In the genomic region with DNA sequence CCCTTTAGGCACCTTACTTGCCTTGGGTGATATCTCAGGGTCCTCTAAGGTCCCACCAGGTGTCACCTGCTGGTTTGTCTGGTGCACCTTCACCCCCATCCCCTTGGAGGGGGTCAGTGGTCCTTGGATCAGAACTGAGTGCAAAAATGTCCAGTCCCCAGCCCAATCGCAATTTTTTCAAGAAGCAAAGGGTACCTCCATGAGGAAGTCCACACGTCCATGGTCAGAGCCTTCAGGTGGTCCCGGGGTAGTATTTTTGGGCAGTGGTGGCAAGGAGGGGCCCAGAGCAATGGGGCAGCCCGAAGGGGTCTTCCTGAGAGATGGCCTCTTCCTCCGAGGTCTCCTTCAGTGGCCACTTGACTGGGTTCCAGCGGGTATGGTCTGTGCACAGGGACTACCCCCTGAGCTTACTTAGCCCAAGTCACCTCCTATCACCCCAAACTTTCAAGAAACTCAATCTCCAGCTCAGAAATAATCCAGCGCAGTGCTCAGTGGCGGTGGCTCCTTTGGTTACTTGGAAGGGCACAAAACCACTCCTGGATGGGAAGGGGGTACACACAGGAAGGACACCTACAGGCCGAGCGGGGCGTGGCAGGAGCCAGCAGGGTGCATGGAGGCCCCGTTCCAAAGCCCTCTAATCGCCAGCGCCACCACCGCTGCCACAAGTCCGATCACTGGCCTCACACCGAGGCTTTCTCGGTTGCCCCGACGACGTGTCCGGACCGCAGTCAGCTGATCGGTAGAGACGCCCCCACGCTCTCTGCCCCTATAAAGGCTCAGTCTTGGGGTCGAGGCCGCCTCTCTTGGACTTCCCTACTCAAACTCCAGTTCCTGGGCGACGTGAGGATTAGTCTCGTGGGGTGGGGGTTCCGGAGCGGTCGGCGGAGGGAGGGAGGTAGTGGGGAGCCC, we compare ENCODE assay signal across 8 cellular contexts. TPM values are rescaled to one million over a fixed set of nuclear protein-coding genes. Genes with fewer than 3 reads are reported as not detected.
A peak's percentile ranks its signal among the peaks of the same experiment; 100 is the strongest.
DNase-seq lines count a peak whose midpoint lies in the region; ATAC-seq lines count a peak whose summit lies in the region.

No MANE protein-coding gene starts in this region.

- peak overlapping the region; percentile 67 for H3K4me3 ChIP-seq in HUES64 (ENCODE audit: low read length)

- no peak overlapping the region for H3K27ac ChIP-seq in HUES64 (ENCODE audit: low read depth, low read length)
- peak overlapping the region; percentile 82 for H3K27ac ChIP-seq in caudate nucleus (ENCODE audit: low read depth, low read length)
- peak overlapping the region; percentile 81 for H3K27ac ChIP-seq in layer of hippocampus (ENCODE audit: low read depth, low read length)

- 22% methylated on average over 35 of the region's 35 CpGs for WGBS in HUES64

- ATAC-seq in GM18498 (IDR thresholded peaks at IDR 0.05; ENCODE audit: unreplicated experiment) = no peak

- H3K36me3 ChIP-seq in HUES64 (ENCODE audit: insufficient read depth, low read length) = no peaks in the 10 kb centered on the region

- DNase-seq in DMS53 (lab: John Stamatoyannopoulos, UW) (peak; percentile 88), T-helper 22 cell (ENCODE audit: low read depth) (peak; percentile 38), caudate nucleus (lab: John Stamatoyannopoulos, UW) (peak in 52 of 61 donors; percentile 8 to 85 (median 56)), NCI-H2227 (lab: John Stamatoyannopoulos, UW; ENCODE audit: unreplicated experiment) (no peak)
- DNase-seq in stimulated activated CD8-positive, alpha-beta memory T cell treated with anti-CD3 and anti-CD28 coated beads, Interleukin-15, amount 100 ng/mL, for 48 hours (ENCODE audit: low read depth in 2 of 2) = peak; percentile 39 to 45

- peak overlapping the region; percentile 67; the same call in 1 of the 2 replicates for H3K9ac ChIP-seq in HUES64 (ENCODE audit: low read depth, low read length)

- H3K4me1 ChIP-seq in HUES64 (ENCODE audit: insufficient read depth, low read length) = peaks cover 24% of the 10 kb centered on the region

- peaks cover 20% of the 10 kb centered on the region for H3K27me3 ChIP-seq in HUES64 (ENCODE audit: insufficient read depth, low read length)
- no peaks in the 10 kb centered on the region for H3K27me3 ChIP-seq in layer of hippocampus (ENCODE audit: control insufficient read depth, insufficient read depth, low read length)

- no peaks in the 10 kb centered on the region for H3K9me3 ChIP-seq in HUES64 (ENCODE audit: insufficient read depth, low read depth, low read length)

RNA-seq across cellular contexts. Expression of a gene that starts 4.5 kb away (rescaled TPM):
- 0.95 TPM for polyA plus RNA-seq in HUES64 (2013, experiment 1 of 2)
- 0.89 TPM for polyA plus RNA-seq in HUES64 (2013, experiment 2 of 2)

RNA-seq across cellular contexts. Expression of a gene that starts 16.7 kb away (rescaled TPM):
- polyA plus RNA-seq in HUES64 (2013, experiment 1 of 2) = 22.4 TPM
- 23.6 TPM for polyA plus RNA-seq in HUES64 (2013, experiment 2 of 2)

RNA-seq across cellular contexts. Expression of a gene that starts 16.9 kb away (rescaled TPM):
- polyA plus RNA-seq in HUES64 (2013, experiment 1 of 2) = 0.45 TPM
- polyA plus RNA-seq in HUES64 (2013, experiment 2 of 2) = 0.76 TPM

RNA-seq across cellular contexts. Expression of a gene that starts 30.2 kb away (rescaled TPM):
- polyA plus RNA-seq in HUES64 (2013, experiment 1 of 2) = 3.3 TPM
- 6.0 TPM for polyA plus RNA-seq in HUES64 (2013, experiment 2 of 2)

RNA-seq across cellular contexts. Expression of a gene that starts 33.0 kb away (rescaled TPM):
- polyA plus RNA-seq in HUES64 (2013, experiment 1 of 2) = 18.5 TPM
- polyA plus RNA-seq in HUES64 (2013, experiment 2 of 2) = 30.1 TPM
